In genomic region chr4:155331478-155331877, GRCh38 we compare ENCODE assay signal across 1 cellular context.
TF ChIP-seq lines count a peak whose summit lies in the region.

No MANE protein-coding gene starts in this region.

TF ChIP-seq in IMR-90, 13 proteins besides CTCF, POLR2A, EP300 and RAD21:
- TF ChIP-seq ELK1 (IDR thresholded peaks at IDR 0.05; ENCODE audit: borderline replicate concordance, low read depth, low read length) (no peak), MAFK (IDR thresholded peaks at IDR 0.05; ENCODE audit: low read depth, low read length) (peak; percentile 86), CEBPB (IDR thresholded peaks at IDR 0.05; ENCODE audit: low read depth, low read length) (no peak)
